In genomic region chr2:37890893-37891495, GRCh38 we compare ENCODE assay signal across 1 cellular context.
A peak's percentile ranks its signal among the peaks of the same experiment; 100 is the strongest.
TF ChIP-seq lines count a peak whose summit lies in the region.

No MANE protein-coding gene starts in this region.

TF ChIP-seq in HepG2, 621 proteins besides CTCF, POLR2A, EP300 and RAD21 (continued from another document and continues in another):
- TF ChIP-seq HMG20B (CRISPR knock-in tag; conservative IDR thresholded peaks at IDR 0.05) (no peak), ZNF710 (CRISPR knock-in tag; IDR thresholded peaks at IDR 0.05; ENCODE audit: borderline replicate concordance) (no peak), MAF1 (CRISPR knock-in tag; IDR thresholded peaks at IDR 0.05; ENCODE audit: borderline replicate concordance) (0 out of 2 replicates have a peak, but pooled peaks have one; percentile 49), ZNF75D (CRISPR knock-in tag; IDR thresholded peaks at IDR 0.05; ENCODE audit: borderline replicate concordance) (no peak), KLF12 (CRISPR knock-in tag; IDR thresholded peaks at IDR 0.05; ENCODE audit: borderline replicate concordance) (no peak), HNRNPUL1 (IDR thresholded peaks at IDR 0.05; ENCODE audit: low read depth, low read length) (no peak), ARID4A (CRISPR knock-in tag; IDR thresholded peaks at IDR 0.05; ENCODE audit: borderline replicate concordance) (no peak), REST (IDR thresholded peaks at IDR 0.05; ENCODE audit: borderline replicate concordance in 1 of 2, low read depth in 1 of 2, low read length in 2 of 2) (no peak), HMGXB3 (CRISPR knock-in tag; IDR thresholded peaks at IDR 0.05; ENCODE audit: borderline replicate concordance) (no peak), CERS6 (CRISPR knock-in tag; IDR thresholded peaks at IDR 0.05) (no peak), GABPB1 (CRISPR knock-in tag; IDR thresholded peaks at IDR 0.05) (no peak), ZNF513 (CRISPR knock-in tag; conservative IDR thresholded peaks at IDR 0.05) (no peak), RNF219 (CRISPR knock-in tag; IDR thresholded peaks at IDR 0.05) (no peak), SALL2 (CRISPR knock-in tag; IDR thresholded peaks at IDR 0.05) (no peak), HOXA9 (CRISPR knock-in tag; IDR thresholded peaks at IDR 0.05; ENCODE audit: borderline replicate concordance) (no peak), ZNF281 (CRISPR knock-in tag; IDR thresholded peaks at IDR 0.05; ENCODE audit: borderline replicate concordance) (no peak), ZSCAN5A (CRISPR knock-in tag; IDR thresholded peaks at IDR 0.05; ENCODE audit: borderline replicate concordance) (no peak), HNF4G (IDR thresholded peaks at IDR 0.05; ENCODE audit: borderline replicate concordance, low read depth, low read length) (no peak), HNF4G (CRISPR knock-in tag; IDR thresholded peaks at IDR 0.05; ENCODE audit: borderline replicate concordance, low read depth) (no peak), ZNF839 (CRISPR knock-in tag; IDR thresholded peaks at IDR 0.05; ENCODE audit: borderline replicate concordance) (no peak), ZFYVE20 (CRISPR knock-in tag; IDR thresholded peaks at IDR 0.05; ENCODE audit: borderline replicate concordance, low read depth) (no peak), ELF1 (CRISPR knock-in tag; IDR thresholded peaks at IDR 0.05) (no peak), NFE2L2 (IDR thresholded peaks at IDR 0.05; ENCODE audit: low read length) (no peak), KAT2B (IDR thresholded peaks at IDR 0.05; ENCODE audit: borderline replicate concordance, low read depth, low read length) (no peak), ZNF484 (CRISPR knock-in tag; IDR thresholded peaks at IDR 0.05; ENCODE audit: borderline replicate concordance, low read depth) (no peak), ZSCAN21 (CRISPR knock-in tag; IDR thresholded peaks at IDR 0.05; ENCODE audit: borderline replicate concordance) (no peak), SNAPC5 (CRISPR knock-in tag; IDR thresholded peaks at IDR 0.05; ENCODE audit: borderline replicate concordance) (no peak), RBM39 (IDR thresholded peaks at IDR 0.05; ENCODE audit: low read depth, low read length, poor library complexity, severe bottlenecking) (no peak)
